In the genomic region with DNA sequence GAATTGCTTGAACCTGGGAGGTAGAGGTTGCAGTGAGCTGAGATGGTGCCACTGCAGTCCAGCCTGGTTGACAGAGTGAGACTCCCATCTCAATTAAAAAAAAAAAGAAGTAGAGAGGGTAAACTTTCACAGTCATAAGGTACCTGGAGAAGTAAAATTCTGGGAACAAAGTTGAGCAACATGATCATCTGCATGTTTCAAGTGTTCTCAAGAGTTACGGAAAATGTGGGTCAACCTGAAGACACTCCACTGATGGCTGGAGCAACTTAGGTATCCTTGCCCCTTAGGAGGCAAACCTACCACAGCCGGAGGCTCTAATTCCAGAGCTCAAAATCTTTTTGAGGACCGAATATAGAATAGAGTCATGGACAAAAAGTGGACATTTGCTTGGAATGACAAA, we compare ENCODE assay signal across 9 cellular contexts.
"Had no signal": no experiment of that assay in that cellular context is flagged by ENCODE, and none has a peak within 500 bp of the region (broad histone marks: within the 10 kb centered on the region; RNA-seq: fewer than 3 reads in every experiment).

No MANE protein-coding gene starts in this region.

- DNase-seq: GM23248, GOT3, H7, H9, HCEC 1CT, HFFc6 had no signal

- H3K9me3 ChIP-seq: HAP-1 had no signal

- H3K36me3 ChIP-seq: HAP-1 had no signal

- H3K4me3 ChIP-seq: GM23248, GM23338, HAP-1 had no signal

- ATAC-seq: GM23338, HCT116 had no signal

- H3K27ac ChIP-seq: GM23248 had no signal
